Comparison of ENCODE assay signal across 8 cellular contexts in the genomic region with DNA sequence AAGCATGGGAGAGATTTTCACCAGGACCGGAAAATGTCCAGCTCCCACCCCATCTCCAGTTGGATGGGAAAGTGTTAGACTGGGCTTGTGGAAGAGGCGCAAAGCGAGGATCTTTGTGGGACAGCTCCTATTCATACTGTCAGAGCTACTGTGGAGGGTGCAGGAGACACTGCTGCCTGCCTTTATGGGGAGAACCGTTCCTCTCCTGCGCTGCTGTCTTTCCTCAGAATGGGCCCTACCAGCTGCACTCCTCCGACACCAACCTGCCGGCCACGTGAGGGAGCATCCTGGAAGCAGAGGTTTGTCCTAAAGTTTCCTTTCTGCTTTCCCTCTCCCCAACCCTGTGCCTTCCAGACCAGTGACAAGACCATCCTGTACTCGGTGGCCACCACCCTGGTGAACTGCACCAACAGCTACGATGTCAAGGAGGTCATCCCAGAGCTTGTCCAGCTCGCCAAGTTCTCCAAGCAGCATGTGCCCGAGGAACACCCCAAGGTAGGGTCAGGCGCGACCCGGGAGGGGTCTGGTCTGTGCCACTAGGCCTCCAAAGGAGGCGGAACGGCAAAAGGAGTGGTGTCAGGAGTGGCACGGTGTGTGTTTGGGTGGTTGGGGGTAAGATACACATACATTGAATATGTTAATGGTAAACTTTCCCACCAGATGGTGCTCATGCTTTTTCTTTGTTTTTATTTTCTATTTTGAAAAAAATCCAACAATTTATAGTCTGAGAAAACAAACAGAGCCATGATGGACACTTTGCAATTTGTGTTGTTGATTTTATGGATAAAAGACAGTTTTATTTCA. TPM values are rescaled to one million over a fixed set of nuclear protein-coding genes. Genes with fewer than 3 reads are reported as not detected.
DNase-seq lines count a peak whose midpoint lies in the region; ATAC-seq and TF ChIP-seq lines count a peak whose summit lies in the region.

No MANE protein-coding gene starts in this region.

- no peaks in the 10 kb centered on the region for H3K9me3 Mint-ChIP-seq in activated T-helper 1 cell treated with anti-CD3 and anti-CD28 coated beads, Interleukin-12 subunit alpha, Interleukin-12 subunit beta, Interleukin-2, Interleukin-4 antibody, amounts not matched to agents 30 ng/mL and 10 ng/mL and 1 ng/mL, durations not matched to agents 14 hours and 24 hours and 36 hours

- CTCF ChIA-PET in HEK293T (lab: Yijun Ruan, JAX) = interaction anchor here (1.0 to 1.4 kb wide), 3 partner anchors 140 to 368 kb away, joined by 3 to 4 read pairs (median 3); no protein-coding TSS in a partner anchor

- no peak overlapping the region for H3K27ac ChIP-seq in effector memory CD4-positive, alpha-beta T cell (ENCODE audit: insufficient read depth, low read length, poor library complexity, severe bottlenecking)

- intact Hi-C loops in activated T-helper 1 cell treated with anti-CD3 and anti-CD28 coated beads, Interleukin-12 subunit alpha, Interleukin-12 subunit beta, Interleukin-2, Interleukin-4 antibody, amounts not matched to agents 30 ng/mL and 10 ng/mL and 1 ng/mL, durations not matched to agents 14 hours and 24 hours and 36 hours (cut with micrococcal nuclease) = loop anchor here (1.0 to 5.0 kb wide), 9 partner anchors 43 to 576 kb away; a partner anchor contains a TSS

- DNase-seq in AG09309 (ENCODE audit: low read depth) (no peak), HEK293T (ENCODE audit: extremely low spot score) (peak; percentile 17), inferior parietal cortex (ENCODE audit: extremely low spot score) (peak; percentile 32), DMS153 (lab: John Stamatoyannopoulos, UW) (no peak), iPS-NIHi7 (ENCODE audit: extremely low spot score) (no peak)
- peak; percentile 15 for DNase-seq in activated T-helper 1 cell treated with anti-CD3 and anti-CD28 coated beads, Interleukin-12 subunit alpha, Interleukin-12 subunit beta, Interleukin-2, Interleukin-4 antibody, amounts not matched to agents 30 ng/mL and 10 ng/mL and 1 ng/mL, durations not matched to agents 14 hours and 24 hours and 36 hours (ENCODE audit: low spot score)
- DNase-seq in effector memory CD4-positive, alpha-beta T cell = no peak

- no peaks in the 10 kb centered on the region for H3K36me3 ChIP-seq in effector memory CD4-positive, alpha-beta T cell (ENCODE audit: control insufficient read depth, insufficient read depth, low read length)

- H3K36me3 Mint-ChIP-seq in activated T-helper 1 cell treated with anti-CD3 and anti-CD28 coated beads, Interleukin-12 subunit alpha, Interleukin-12 subunit beta, Interleukin-2, Interleukin-4 antibody, amounts not matched to agents 30 ng/mL and 10 ng/mL and 1 ng/mL, durations not matched to agents 14 hours and 24 hours and 36 hours (ENCODE audit: low read depth) = peaks cover 2% of the 10 kb centered on the region

- peak; percentile 32 for TF ChIP-seq CTCF in AG09309 (IDR thresholded peaks at IDR 0.05; ENCODE audit: control insufficient read depth, insufficient read depth, low read depth, low read length, missing control alignments)

- H3K4me3 ChIP-seq in AG09309 (ENCODE audit: control insufficient read depth, low read depth, low read length) = no peak overlapping the region
- H3K4me3 ChIP-seq in effector memory CD4-positive, alpha-beta T cell (ENCODE audit: insufficient read depth, low read depth, low read length, poor library complexity, severe bottlenecking) = no peak overlapping the region

- POLR2A ChIA-PET in HEK293T (lab: Yijun Ruan, JAX) = no interaction called here

- H3K4me3 Mint-ChIP-seq in activated T-helper 1 cell treated with anti-CD3 and anti-CD28 coated beads, Interleukin-12 subunit alpha, Interleukin-12 subunit beta, Interleukin-2, Interleukin-4 antibody, amounts not matched to agents 30 ng/mL and 10 ng/mL and 1 ng/mL, durations not matched to agents 14 hours and 24 hours and 36 hours = peak overlapping the region; percentile 5

- no peak for ATAC-seq in GM19324 (IDR thresholded peaks at IDR 0.05; ENCODE audit: low FRiP score, unreplicated experiment)

- peaks cover 16% of the 10 kb centered on the region for H3K4me1 ChIP-seq in effector memory CD4-positive, alpha-beta T cell (ENCODE audit: control insufficient read depth, insufficient read depth, low read length, poor library complexity, severe bottlenecking)

- no peaks in the 10 kb centered on the region for H3K27me3 ChIP-seq in effector memory CD4-positive, alpha-beta T cell (replicated peaks; ENCODE audit: control insufficient read depth, insufficient read depth, low read length, poor library complexity, severe bottlenecking)

- peaks cover 35% of the 10 kb centered on the region for H3K4me1 Mint-ChIP-seq in activated T-helper 1 cell treated with anti-CD3 and anti-CD28 coated beads, Interleukin-12 subunit alpha, Interleukin-12 subunit beta, Interleukin-2, Interleukin-4 antibody, amounts not matched to agents 30 ng/mL and 10 ng/mL and 1 ng/mL, durations not matched to agents 14 hours and 24 hours and 36 hours (ENCODE audit: low read depth)

- H3K27me3 Mint-ChIP-seq in activated T-helper 1 cell treated with anti-CD3 and anti-CD28 coated beads, Interleukin-12 subunit alpha, Interleukin-12 subunit beta, Interleukin-2, Interleukin-4 antibody, amounts not matched to agents 30 ng/mL and 10 ng/mL and 1 ng/mL, durations not matched to agents 14 hours and 24 hours and 36 hours (ENCODE audit: insufficient read depth) = peaks cover 7% of the 10 kb centered on the region

- H3K27ac Mint-ChIP-seq in activated T-helper 1 cell treated with anti-CD3 and anti-CD28 coated beads, Interleukin-12 subunit alpha, Interleukin-12 subunit beta, Interleukin-2, Interleukin-4 antibody, amounts not matched to agents 30 ng/mL and 10 ng/mL and 1 ng/mL, durations not matched to agents 14 hours and 24 hours and 36 hours = no peak overlapping the region

- no peaks in the 10 kb centered on the region for H3K9me3 ChIP-seq in effector memory CD4-positive, alpha-beta T cell (ENCODE audit: control insufficient read depth, low read length)

TF ChIP-seq in HEK293T, 16 proteins besides CTCF, POLR2A, EP300 and RAD21:
- no peak for TF ChIP-seq TARDBP (IDR thresholded peaks at IDR 0.05)
- no peak for TF ChIP-seq CTBP1 (IDR thresholded peaks at IDR 0.05; ENCODE audit: borderline replicate concordance)
- TF ChIP-seq NFRKB (IDR thresholded peaks at IDR 0.05) = no peak
- TF ChIP-seq SUZ12 (IDR thresholded peaks at IDR 0.05) = no peak
- TF ChIP-seq HDGF (IDR thresholded peaks at IDR 0.05; ENCODE audit: borderline replicate concordance) = no peak
- TF ChIP-seq FOXK2 (IDR thresholded peaks at IDR 0.05) = no peak
- no peak for TF ChIP-seq FOXA1 (IDR thresholded peaks at IDR 0.05)
- no peak for TF ChIP-seq ELF4 (IDR thresholded peaks at IDR 0.05)
- TF ChIP-seq ZNF384 (IDR thresholded peaks at IDR 0.05) = no peak
- TF ChIP-seq LEF1 (IDR thresholded peaks at IDR 0.05; ENCODE audit: borderline replicate concordance) = no peak
- TF ChIP-seq BHLHE40 (IDR thresholded peaks at IDR 0.05; ENCODE audit: borderline replicate concordance) = no peak
- TF ChIP-seq, protein P1, sequence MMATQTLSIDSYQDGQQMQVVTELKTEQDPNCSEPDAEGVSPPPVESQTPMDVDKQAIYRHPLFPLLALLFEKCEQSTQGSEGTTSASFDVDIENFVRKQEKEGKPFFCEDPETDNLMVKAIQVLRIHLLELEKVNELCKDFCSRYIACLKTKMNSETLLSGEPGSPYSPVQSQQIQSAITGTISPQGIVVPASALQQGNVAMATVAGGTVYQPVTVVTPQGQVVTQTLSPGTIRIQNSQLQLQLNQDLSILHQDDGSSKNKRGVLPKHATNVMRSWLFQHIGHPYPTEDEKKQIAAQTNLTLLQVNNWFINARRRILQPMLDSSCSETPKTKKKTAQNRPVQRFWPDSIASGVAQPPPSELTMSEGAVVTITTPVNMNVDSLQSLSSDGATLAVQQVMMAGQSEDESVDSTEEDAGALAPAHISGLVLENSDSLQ (IDR thresholded peaks at IDR 0.05) = no peak
- TF ChIP-seq SP1 (IDR thresholded peaks at IDR 0.05) = no peak
- no peak for TF ChIP-seq ARNT (IDR thresholded peaks at IDR 0.05)
- TF ChIP-seq L3MBTL2 (conservative IDR thresholded peaks at IDR 0.05) = no peak
- TF ChIP-seq FOXM1 (IDR thresholded peaks at IDR 0.05; ENCODE audit: borderline replicate concordance) = no peak

RNA-seq across cellular contexts. Expression of a gene that starts 23.0 kb away (rescaled TPM):
- not detected in 2 replicates for total RNA-seq in activated T-helper 1 cell treated with anti-CD3 and anti-CD28 coated beads, Interleukin-12 subunit alpha, Interleukin-12 subunit beta, Interleukin-2, Interleukin-4 antibody, amounts not matched to agents 30 ng/mL and 10 ng/mL and 1 ng/mL, durations not matched to agents 14 hours and 24 hours and 36 hours

RNA-seq across cellular contexts. Expression of a gene that starts 23.6 kb away (rescaled TPM):
- total RNA-seq in activated T-helper 1 cell treated with anti-CD3 and anti-CD28 coated beads, Interleukin-12 subunit alpha, Interleukin-12 subunit beta, Interleukin-2, Interleukin-4 antibody, amounts not matched to agents 30 ng/mL and 10 ng/mL and 1 ng/mL, durations not matched to agents 14 hours and 24 hours and 36 hours = not detected in 2 replicates

RNA-seq across cellular contexts. Expression of a gene that starts 29.1 kb away (rescaled TPM):
- 51.1 and 54.4 TPM in 2 replicates for total RNA-seq in activated T-helper 1 cell treated with anti-CD3 and anti-CD28 coated beads, Interleukin-12 subunit alpha, Interleukin-12 subunit beta, Interleukin-2, Interleukin-4 antibody, amounts not matched to agents 30 ng/mL and 10 ng/mL and 1 ng/mL, durations not matched to agents 14 hours and 24 hours and 36 hours

RNA-seq across cellular contexts. Expression of a gene that starts 49.8 kb away (rescaled TPM):
- not detected in 2 replicates for total RNA-seq in activated T-helper 1 cell treated with anti-CD3 and anti-CD28 coated beads, Interleukin-12 subunit alpha, Interleukin-12 subunit beta, Interleukin-2, Interleukin-4 antibody, amounts not matched to agents 30 ng/mL and 10 ng/mL and 1 ng/mL, durations not matched to agents 14 hours and 24 hours and 36 hours

RNA-seq across cellular contexts. Expression of a gene that starts 51.5 kb away (rescaled TPM):
- 29.8 and 34.9 TPM in 2 replicates for total RNA-seq in activated T-helper 1 cell treated with anti-CD3 and anti-CD28 coated beads, Interleukin-12 subunit alpha, Interleukin-12 subunit beta, Interleukin-2, Interleukin-4 antibody, amounts not matched to agents 30 ng/mL and 10 ng/mL and 1 ng/mL, durations not matched to agents 14 hours and 24 hours and 36 hours

Comparison
In these comparisons a context has a peak if more than half of its experiments do, and no peak if none do; other contexts are left out.
1. DNase-seq: peak in HEK293T (single experiment), activated T-helper 1 cell treated with anti-CD3 and anti-CD28 coated beads, Interleukin-12 subunit alpha, Interleukin-12 subunit beta, Interleukin-2, Interleukin-4 antibody, amounts not matched to agents 30 ng/mL and 10 ng/mL and 1 ng/mL, durations not matched to agents 14 hours and 24 hours and 36 hours (single experiment) and inferior parietal cortex (single experiment); none in AG09309 (single experiment), effector memory CD4-positive, alpha-beta T cell (0 of 3), DMS153 (single experiment) and iPS-NIHi7 (single experiment).